In the genomic region with DNA sequence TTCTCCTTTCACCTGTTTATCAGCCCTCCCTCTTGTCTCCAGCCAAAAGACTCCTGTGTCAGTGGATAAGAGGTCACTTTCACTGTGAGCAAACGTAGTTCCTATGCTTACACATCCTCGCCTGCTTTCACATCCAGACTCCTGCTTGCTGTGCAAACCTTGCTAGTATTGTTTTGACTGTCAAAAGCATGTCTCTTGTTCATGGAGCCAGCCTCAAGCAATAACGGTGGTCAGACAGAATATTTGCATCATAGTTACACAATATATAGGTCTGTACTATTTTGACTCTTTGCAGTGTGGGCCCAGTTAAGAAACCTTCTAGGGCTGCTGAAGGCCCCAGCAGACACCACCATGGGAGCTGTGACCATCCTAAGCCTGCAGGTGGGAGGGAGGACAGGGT, we compare ENCODE assay signal across 19 cellular contexts.
A peak's percentile ranks its signal among the peaks of the same experiment; 100 is the strongest.
DNase-seq lines count a peak whose midpoint lies in the region; ATAC-seq and TF ChIP-seq lines count a peak whose summit lies in the region.
"Had no signal": no experiment of that assay in that cellular context is flagged by ENCODE, and none has a peak within 500 bp of the region (broad histone marks: within the 10 kb centered on the region; RNA-seq: fewer than 3 reads in every experiment).

No MANE protein-coding gene starts in this region.

- H2AFZ ChIP-seq in hepatocyte, result no peak overlapping the region

- H3K4me3 ChIP-seq in hepatocyte, result no peak overlapping the region
- H3K4me3 ChIP-seq: gastrocnemius medialis, Peyer's patch had no signal

- H3K9me2 ChIP-seq in hepatocyte (replicated peaks; ENCODE audit: insufficient read depth), result no peaks in the 10 kb centered on the region

- H3K27ac ChIP-seq in hepatocyte, result no peak overlapping the region
- H3K27ac ChIP-seq: gastrocnemius medialis, neutrophil, Peyer's patch had no signal

- H3K4me2 ChIP-seq in hepatocyte, result no peak overlapping the region

- H3K27me3 ChIP-seq in hepatocyte, result no peaks in the 10 kb centered on the region
- H3K27me3 ChIP-seq: gastrocnemius medialis, neutrophil, Peyer's patch had no signal

- no peaks in the 10 kb centered on the region for H4K20me1 ChIP-seq in hepatocyte (ENCODE audit: insufficient read depth, poor library complexity, severe bottlenecking)

- H3K9me3 ChIP-seq in hepatocyte (ENCODE audit: low read depth), result no peaks in the 10 kb centered on the region
- H3K9me3 ChIP-seq: gastrocnemius medialis, neutrophil, Peyer's patch had no signal

- no peak overlapping the region for H3K4me3 Mint-ChIP-seq in osteocyte (ENCODE audit: unreplicated experiment)
- H3K4me3 Mint-ChIP-seq: activated naive CD8-positive, alpha-beta T cell treated with anti-CD3 and anti-CD28 coated beads, Interleukin-2, amount 10 ng/mL, durations not matched to agents 7 days and 5 days; T-cell had no signal

- DNase-seq in osteocyte (ENCODE audit: extremely low spot score, unreplicated experiment), result no peak
- no peak for DNase-seq in NCI-H2107 treated with DMSO at 0.1 percent for 48 hours (lab: John Stamatoyannopoulos, UW; ENCODE audit: unreplicated experiment)
- DNase-seq in hepatocyte (ENCODE audit: low spot score), result no peak
- DNase-seq in cerebellar cortex (ENCODE audit: low spot score), result no peak
- DNase-seq: activated CD4-positive, CD25-positive, alpha-beta regulatory T cell treated with anti-CD3 and anti-CD28 coated beads, Interleukin-2, amount 50 U/mL, for 72 hours; activated naive CD8-positive, alpha-beta T cell treated with anti-CD3 and anti-CD28 coated beads, Interleukin-2, amount 10 ng/mL, durations not matched to agents 7 days and 5 days; central memory CD4-positive, alpha-beta T cell; gastrocnemius medialis; KG1; NCI-H1436; NCI-H510A treated with DMSO at 0.1 percent for 48 hours; Peyer's patch; stimulated activated naive CD4-positive, alpha-beta T cell; T-cell had no signal

- H3K27ac Mint-ChIP-seq in osteocyte (ENCODE audit: unreplicated experiment), result peak overlapping the region; percentile 58
- H3K27ac Mint-ChIP-seq: activated naive CD8-positive, alpha-beta T cell treated with anti-CD3 and anti-CD28 coated beads, Interleukin-2, amount 10 ng/mL, durations not matched to agents 7 days and 5 days; T-cell had no signal

- H3K9me3 Mint-ChIP-seq in osteocyte (ENCODE audit: unreplicated experiment), result no peaks in the 10 kb centered on the region
- H3K9me3 Mint-ChIP-seq: activated naive CD8-positive, alpha-beta T cell treated with anti-CD3 and anti-CD28 coated beads, Interleukin-2, amount 10 ng/mL, durations not matched to agents 7 days and 5 days had no signal

- H3K4me1 ChIP-seq in hepatocyte (ENCODE audit: insufficient read depth), result no peaks in the 10 kb centered on the region
- H3K4me1 ChIP-seq: gastrocnemius medialis, Peyer's patch had no signal

- ATAC-seq in GM18861 (IDR thresholded peaks at IDR 0.05; ENCODE audit: unreplicated experiment), result peak; percentile 76
- ATAC-seq in GM21717 (IDR thresholded peaks at IDR 0.05; ENCODE audit: unreplicated experiment), result peak; percentile 82
- peak; percentile 75 for ATAC-seq in HG03066 (IDR thresholded peaks at IDR 0.05; ENCODE audit: low read depth, unreplicated experiment)
- ATAC-seq in HG03097 (IDR thresholded peaks at IDR 0.05; ENCODE audit: low FRiP score, unreplicated experiment), result no peak
- ATAC-seq: gastrocnemius medialis, T-cell had no signal

- 89% methylated on average over 3 of the region's 3 CpGs for whole genome bisulfite sequencing in hepatocyte (ENCODE audit: low lambda C conversion rate, missing lambda C conversion rate)

- no peaks in the 10 kb centered on the region for H3K79me2 ChIP-seq in hepatocyte

- H3K36me3 Mint-ChIP-seq in osteocyte (ENCODE audit: unreplicated experiment), result peaks cover 47% of the 10 kb centered on the region
- H3K36me3 Mint-ChIP-seq: activated naive CD8-positive, alpha-beta T cell treated with anti-CD3 and anti-CD28 coated beads, Interleukin-2, amount 10 ng/mL, durations not matched to agents 7 days and 5 days; T-cell had no signal

- H3K4me1 Mint-ChIP-seq in osteocyte (ENCODE audit: unreplicated experiment), result peaks cover 15% of the 10 kb centered on the region
- H3K4me1 Mint-ChIP-seq: activated naive CD8-positive, alpha-beta T cell treated with anti-CD3 and anti-CD28 coated beads, Interleukin-2, amount 10 ng/mL, durations not matched to agents 7 days and 5 days; T-cell had no signal

- H3K36me3 ChIP-seq in hepatocyte (replicated peaks; ENCODE audit: insufficient read depth, low read depth), result no peaks in the 10 kb centered on the region
- H3K36me3 ChIP-seq: gastrocnemius medialis, neutrophil, Peyer's patch had no signal

- H3K27me3 Mint-ChIP-seq in osteocyte (ENCODE audit: unreplicated experiment), result no peaks in the 10 kb centered on the region
- H3K27me3 Mint-ChIP-seq: activated naive CD8-positive, alpha-beta T cell treated with anti-CD3 and anti-CD28 coated beads, Interleukin-2, amount 10 ng/mL, durations not matched to agents 7 days and 5 days; T-cell had no signal

- TF ChIP-seq CTCF in osteocyte (IDR thresholded peaks at IDR 0.05), result no peak
- TF ChIP-seq CTCF in hepatocyte (IDR thresholded peaks at IDR 0.05; ENCODE audit: poor library complexity), result no peak
